8 cellular contexts compared by ENCODE assay signal in genomic region chr19:44142014-44142523, GRCh38. TPM values are rescaled to one million over a fixed set of nuclear protein-coding genes. Genes with fewer than 3 reads are reported as not detected.
DNase-seq lines count a peak whose midpoint lies in the region; ATAC-seq, FAIRE-seq and TF ChIP-seq lines count a peak whose summit lies in the region.

No MANE protein-coding gene starts in this region.

- peak overlapping the region; percentile 98 for H3K4me2 ChIP-seq in keratinocyte (ENCODE audit: control insufficient read depth, extremely low read depth, insufficient read depth, low read depth, low read length)

- H3K9ac ChIP-seq in keratinocyte (ENCODE audit: control insufficient read depth, extremely low read depth, insufficient read depth, low read length): peak overlapping the region; percentile 81

- peak overlapping the region; percentile 98 to 99 for H3K4me3 Mint-ChIP-seq in stimulated activated naive B cell treated with anti-CD40 and anti-IgM and Interleukin-4, amounts not matched to agents 10 μg/mL and 1 μg/mL and 100 μg/mL, for 72 hours

- ATAC-seq in stimulated activated naive B cell treated with anti-CD40 and anti-IgM and Interleukin-4, amounts not matched to agents 10 μg/mL and 1 μg/mL and 100 μg/mL, for 72 hours (replicated peaks): peak; percentile 1 to 19
- no peak for ATAC-seq in HG02571 (IDR thresholded peaks at IDR 0.05; ENCODE audit: unreplicated experiment)

- H3K9me3 ChIP-seq in keratinocyte (ENCODE audit: control insufficient read depth, low read depth, low read length): no peaks in the 10 kb centered on the region

- H2AFZ ChIP-seq in keratinocyte (ENCODE audit: control insufficient read depth, low read length): peak overlapping the region; percentile 100

- peak overlapping the region; percentile 52 to 95 (median 93) for H3K4me3 ChIP-seq in keratinocyte (ENCODE audit: control insufficient read depth in 2 of 3, extremely low read depth in 1 of 3, insufficient read depth in 2 of 3, low read depth in 1 of 3, low read length in 3 of 3)

- H3K36me3 ChIP-seq in keratinocyte (ENCODE audit: control insufficient read depth in 2 of 2, extremely low read depth in 1 of 2, insufficient read depth in 2 of 2, low read length in 2 of 2): peaks cover 0 to 17% of the 10 kb centered on the region in 2 experiments

- no peaks in the 10 kb centered on the region for H3K9me3 Mint-ChIP-seq in stimulated activated naive B cell treated with anti-CD40 and anti-IgM and Interleukin-4, amounts not matched to agents 10 μg/mL and 1 μg/mL and 100 μg/mL, for 72 hours

- dilution Hi-C loops in keratinocyte (cut with MboI; ENCODE audit: extremely low pct_ligation_motif_present, low sequenced_read_pairs): no loop called here

- no peaks in the 10 kb centered on the region for H3K27me3 ChIP-seq in keratinocyte (ENCODE audit: control insufficient read depth, extremely low read depth, insufficient read depth, low read length)

- no peaks in the 10 kb centered on the region for H4K20me1 ChIP-seq in keratinocyte (ENCODE audit: control insufficient read depth, extremely low read depth, insufficient read depth, low read length)

- no peak for FAIRE-seq in keratinocyte (lab: Jason Lieb, UNC)

- peak overlapping the region; percentile 56 for H3K27ac ChIP-seq in keratinocyte (ENCODE audit: control insufficient read depth, insufficient read depth, low read length)

- TF ChIP-seq CTCF in keratinocyte (optimal IDR thresholded peaks at IDR 0.05 in 1 of 3, IDR thresholded peaks at IDR 0.05 in 1 of 3, conservative IDR thresholded peaks at IDR 0.05 in 1 of 3; ENCODE audit: extremely low read depth in 1 of 3, insufficient read depth in 2 of 3, low read length in 3 of 3): no peak

- H3K79me2 ChIP-seq in keratinocyte (ENCODE audit: control insufficient read depth, insufficient read depth, low read length): peaks cover 11% of the 10 kb centered on the region

- DNase-seq in G401 (ENCODE audit: low spot score): peak; percentile 15
- DNase-seq in KG1 (lab: John Stamatoyannopoulos, UW): peak; percentile 24
- peak; percentile 39 for DNase-seq in astrocyte of the hippocampus (ENCODE audit: low read depth, low spot score)
- DNase-seq in keratinocyte (ENCODE audit: low read depth, low spot score): no peak
- no peak for DNase-seq in stimulated activated naive B cell treated with anti-CD40 and anti-IgM and Interleukin-4, amounts not matched to agents 10 μg/mL and 1 μg/mL and 100 μg/mL, for 72 hours
- no peak for DNase-seq in mesenteric fat pad (ENCODE audit: low spot score)
- no peak for DNase-seq in NCI-H2227 (lab: John Stamatoyannopoulos, UW; ENCODE audit: unreplicated experiment)

- H3K27me3 Mint-ChIP-seq in stimulated activated naive B cell treated with anti-CD40 and anti-IgM and Interleukin-4, amounts not matched to agents 10 μg/mL and 1 μg/mL and 100 μg/mL, for 72 hours: no peaks in the 10 kb centered on the region

- H3K9me1 ChIP-seq in keratinocyte (ENCODE audit: control insufficient read depth, extremely low read depth, insufficient read depth, low read length): no peaks in the 10 kb centered on the region

- peaks cover 22 to 26% of the 10 kb centered on the region in 2 donors for H3K36me3 Mint-ChIP-seq in stimulated activated naive B cell treated with anti-CD40 and anti-IgM and Interleukin-4, amounts not matched to agents 10 μg/mL and 1 μg/mL and 100 μg/mL, for 72 hours

- peak overlapping the region; percentile 98 for H3K27ac Mint-ChIP-seq in stimulated activated naive B cell treated with anti-CD40 and anti-IgM and Interleukin-4, amounts not matched to agents 10 μg/mL and 1 μg/mL and 100 μg/mL, for 72 hours

- H3K4me1 ChIP-seq in keratinocyte (ENCODE audit: control insufficient read depth, extremely low read depth, insufficient read depth, low read length): peaks cover 15% of the 10 kb centered on the region

- H3K4me1 Mint-ChIP-seq in stimulated activated naive B cell treated with anti-CD40 and anti-IgM and Interleukin-4, amounts not matched to agents 10 μg/mL and 1 μg/mL and 100 μg/mL, for 72 hours: peaks cover 11 to 24% of the 10 kb centered on the region in 2 donors

- in situ Hi-C loops in G401 (cut with HindIII; ENCODE audit: low sequenced_read_pairs): no loop called here

RNA-seq across cellular contexts. Expression of gene ZNF234, which starts 0.7 kb away (rescaled TPM):
- total RNA-seq in G401 (2014; rRNA removed; shearing (Covaris generic)): 0.03 TPM in 1 of 2 replicates, not detected in the other
- polyA plus RNA-seq in keratinocyte: 2.8 to 4.4 TPM (median 4.1 TPM) in 3 replicates
- polyA plus RNA-seq in keratinocyte (2011; ENCODE audit: low read depth): 2.2 TPM
- 0.87 and 1.5 TPM in 2 replicates for polyA plus RNA-seq in keratinocyte (2011; cell fraction: cytosol; rRNA removed)
- 10.5 and 12.0 TPM in 2 replicates for polyA plus RNA-seq in keratinocyte (2011; cell fraction: nucleus; rRNA removed)
- polyA plus RNA-seq in keratinocyte (2012; ENCODE audit: low replicate concordance): 2.6 and 4.2 TPM in 2 replicates
- polyA minus RNA-seq in keratinocyte: 3.0 to 8.6 TPM (median 8.3 TPM) in 3 replicates
- polyA minus RNA-seq in keratinocyte (2011; cell fraction: cytosol; rRNA and poly(A)+ RNA removed): 0.96 TPM
- 5.2 and 9.5 TPM in 2 replicates for polyA minus RNA-seq in keratinocyte (2011; cell fraction: nucleus; rRNA and poly(A)+ RNA removed)
- 7.3 TPM for total RNA-seq in mesenteric fat pad

RNA-seq across cellular contexts. Expression of gene ZNF226, which starts 22.8 kb away (rescaled TPM):
- total RNA-seq in G401 (2014; rRNA removed; shearing (Covaris generic)): 9.1 and 14.4 TPM in 2 replicates
- polyA plus RNA-seq in keratinocyte: 9.4 to 16.4 TPM (median 12.8 TPM) in 3 replicates
- 10.4 TPM for polyA plus RNA-seq in keratinocyte (2011; ENCODE audit: low read depth)
- 10.1 and 10.8 TPM in 2 replicates for polyA plus RNA-seq in keratinocyte (2011; cell fraction: cytosol; rRNA removed)
- polyA plus RNA-seq in keratinocyte (2011; cell fraction: nucleus; rRNA removed): 22.8 and 29.3 TPM in 2 replicates
- polyA plus RNA-seq in keratinocyte (2012; ENCODE audit: low replicate concordance): 9.7 and 18.1 TPM in 2 replicates
- polyA minus RNA-seq in keratinocyte: 1.2 to 10.3 TPM (median 5.9 TPM) in 3 replicates
- 5.2 TPM for polyA minus RNA-seq in keratinocyte (2011; cell fraction: cytosol; rRNA and poly(A)+ RNA removed)
- polyA minus RNA-seq in keratinocyte (2011; cell fraction: nucleus; rRNA and poly(A)+ RNA removed): 5.4 and 10.3 TPM in 2 replicates
- 12.2 TPM for total RNA-seq in mesenteric fat pad

RNA-seq across cellular contexts. Expression of gene ZNF225, which starts 28.9 kb away (rescaled TPM):
- 1.3 and 2.3 TPM in 2 replicates for total RNA-seq in G401 (2014; rRNA removed; shearing (Covaris generic))
- 1.6 to 2.2 TPM (median 1.6 TPM) in 3 replicates for polyA plus RNA-seq in keratinocyte
- polyA plus RNA-seq in keratinocyte (2011; ENCODE audit: low read depth): 0.64 TPM
- 0.70 and 1.2 TPM in 2 replicates for polyA plus RNA-seq in keratinocyte (2011; cell fraction: cytosol; rRNA removed)
- polyA plus RNA-seq in keratinocyte (2011; cell fraction: nucleus; rRNA removed): 3.7 and 4.1 TPM in 2 replicates
- 1.1 and 2.5 TPM in 2 replicates for polyA plus RNA-seq in keratinocyte (2012; ENCODE audit: low replicate concordance)
- 0.07 to 5.8 TPM (median 2.7 TPM) in 3 replicates for polyA minus RNA-seq in keratinocyte
- polyA minus RNA-seq in keratinocyte (2011; cell fraction: cytosol; rRNA and poly(A)+ RNA removed): 2.1 TPM
- 2.2 and 6.6 TPM in 2 replicates for polyA minus RNA-seq in keratinocyte (2011; cell fraction: nucleus; rRNA and poly(A)+ RNA removed)
- 3.8 TPM for total RNA-seq in mesenteric fat pad

RNA-seq across cellular contexts. Expression of gene ZNF224, which starts 47.9 kb away (rescaled TPM):
- total RNA-seq in G401 (2014; rRNA removed; shearing (Covaris generic)): 4.7 and 11.3 TPM in 2 replicates
- polyA plus RNA-seq in keratinocyte: 9.8 to 17.5 TPM (median 16.5 TPM) in 3 replicates
- 4.6 TPM for polyA plus RNA-seq in keratinocyte (2011; ENCODE audit: low read depth)
- 2.1 and 3.7 TPM in 2 replicates for polyA plus RNA-seq in keratinocyte (2011; cell fraction: cytosol; rRNA removed)
- 47.9 and 54.3 TPM in 2 replicates for polyA plus RNA-seq in keratinocyte (2011; cell fraction: nucleus; rRNA removed)
- polyA plus RNA-seq in keratinocyte (2012; ENCODE audit: low replicate concordance): 7.4 and 8.7 TPM in 2 replicates
- polyA minus RNA-seq in keratinocyte: 3.2 to 21.3 TPM (median 15.1 TPM) in 3 replicates
- 2.1 TPM for polyA minus RNA-seq in keratinocyte (2011; cell fraction: cytosol; rRNA and poly(A)+ RNA removed)
- 18.0 and 31.8 TPM in 2 replicates for polyA minus RNA-seq in keratinocyte (2011; cell fraction: nucleus; rRNA and poly(A)+ RNA removed)
- 14.8 TPM for total RNA-seq in mesenteric fat pad

Comparison
In these comparisons a context has a peak if more than half of its experiments do, and no peak if none do; other contexts are left out.
1. DNase-seq: peak in G401 (single experiment), KG1 (single experiment) and astrocyte of the hippocampus (single experiment); none in keratinocyte (single experiment), stimulated activated naive B cell treated with anti-CD40 and anti-IgM and Interleukin-4, amounts not matched to agents 10 μg/mL and 1 μg/mL and 100 μg/mL, for 72 hours (single experiment), mesenteric fat pad (single experiment) and NCI-H2227 (single experiment).